In genomic region chr17:4753392-4753791, GRCh38 we compare ENCODE assay signal across 1 cellular context.
TF ChIP-seq lines count a peak whose summit lies in the region.

No MANE protein-coding gene starts in this region.

TF ChIP-seq in K562, 482 proteins besides CTCF, POLR2A, EP300 and RAD21:
- TF ChIP-seq TSC22D4 (tag; IDR thresholded peaks at IDR 0.05), result no peak
- no peak for TF ChIP-seq CHD2 (IDR thresholded peaks at IDR 0.05; ENCODE audit: low read depth, low read length)
- peak; percentile 48 for TF ChIP-seq DACH1 (IDR thresholded peaks at IDR 0.05; ENCODE audit: partially characterized antibody)
